In the genomic region with DNA sequence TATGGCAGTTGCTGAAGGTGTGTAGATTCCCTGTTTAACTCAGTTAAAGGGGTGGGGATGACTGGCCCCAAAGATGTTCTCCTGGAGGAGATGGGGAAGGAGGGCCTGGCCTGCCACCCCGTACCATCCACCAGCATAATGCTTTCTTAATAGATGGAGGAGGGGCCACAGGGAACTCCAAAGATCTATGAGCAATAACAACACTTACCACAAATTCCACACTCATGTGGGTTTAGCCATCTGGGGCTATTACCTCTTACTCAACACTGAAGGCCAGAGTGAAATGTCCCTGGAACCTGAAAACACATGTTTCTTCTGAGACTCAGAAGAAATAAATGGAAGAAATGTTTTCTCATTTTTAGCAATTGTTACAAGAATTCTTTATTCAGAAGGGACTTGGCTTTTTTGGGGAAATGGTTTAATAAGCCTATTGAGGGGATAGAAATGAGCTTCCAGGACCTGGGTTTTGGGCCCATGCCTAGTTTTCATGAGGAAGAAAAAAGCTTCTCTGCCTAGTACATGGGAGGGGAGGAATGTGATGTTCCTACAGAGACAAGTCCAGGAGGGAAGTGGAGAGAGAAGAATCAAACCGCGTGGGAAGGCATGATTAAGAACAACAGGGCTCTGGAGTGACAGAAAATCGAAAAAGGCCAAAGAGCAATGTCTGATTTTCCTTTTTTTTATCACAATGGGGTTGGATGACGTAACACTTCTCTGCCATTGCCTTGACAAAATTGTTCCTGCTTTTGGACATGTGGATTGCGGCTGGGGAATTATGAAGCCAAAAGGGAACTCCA, we compare ENCODE assay signal across 1 cellular context.
TF ChIP-seq lines count a peak whose summit lies in the region.

No MANE protein-coding gene starts in this region.

TF ChIP-seq in GM23338, 12 proteins besides CTCF, POLR2A, EP300 and RAD21 (continued from another document):
- TF ChIP-seq EZH2phosphoT487 (IDR thresholded peaks at IDR 0.05; ENCODE audit: unreplicated experiment) = no peak
